In genomic region chr21:42883921-42884320, GRCh38 we compare ENCODE assay signal across 3 cellular contexts.
TF ChIP-seq lines count a peak whose summit lies in the region.

No MANE protein-coding gene starts in this region.

TF ChIP-seq in HEK293, 187 proteins besides CTCF, POLR2A, EP300 and RAD21:
- TF ChIP-seq ZNF146 (tag by site-specific recombination; IDR thresholded peaks at IDR 0.05), result peak; percentile 98
- no peak for TF ChIP-seq ZNF280C (tag by site-specific recombination; IDR thresholded peaks at IDR 0.05)
TF ChIP-seq in HEK293: peak in this region for 1.

TF ChIP-seq in K562, 482 proteins besides CTCF, POLR2A, EP300 and RAD21:
- TF ChIP-seq SPI1 (IDR thresholded peaks at IDR 0.05; ENCODE audit: borderline replicate concordance, low read depth, low read length), result no peak
- peak; percentile 80 for TF ChIP-seq ZNF146 (CRISPR knock-in tag; IDR thresholded peaks at IDR 0.05; ENCODE audit: unreplicated experiment)
TF ChIP-seq in K562: peak in this region for 1.

TF ChIP-seq in endothelial cell of umbilical vein, 7 proteins besides CTCF, POLR2A, EP300 and RAD21:
- TF ChIP-seq FOS (IDR thresholded peaks at IDR 0.05; ENCODE audit: borderline replicate concordance, insufficient read depth, low read length) (no peak), GATA2 (IDR thresholded peaks at IDR 0.05; ENCODE audit: insufficient read depth, insufficient read length, low read depth, low read length) (no peak), JUN (IDR thresholded peaks at IDR 0.05; ENCODE audit: borderline replicate concordance, insufficient read depth, insufficient read length, low read depth) (no peak), EZH2 (IDR thresholded peaks at IDR 0.05; ENCODE audit: borderline replicate concordance, low read depth, low read length, severe bottlenecking) (no peak), POLR2AphosphoS5 (IDR thresholded peaks at IDR 0.05; ENCODE audit: insufficient read depth, low read depth, low read length) (no peak), MAX (IDR thresholded peaks at IDR 0.05; ENCODE audit: insufficient read depth, insufficient read length) (no peak), MYC (IDR thresholded peaks at IDR 0.05; ENCODE audit: low read depth, low read length) (no peak)
